Comparison of ENCODE assay signal across 1 cellular context in the genomic region with DNA sequence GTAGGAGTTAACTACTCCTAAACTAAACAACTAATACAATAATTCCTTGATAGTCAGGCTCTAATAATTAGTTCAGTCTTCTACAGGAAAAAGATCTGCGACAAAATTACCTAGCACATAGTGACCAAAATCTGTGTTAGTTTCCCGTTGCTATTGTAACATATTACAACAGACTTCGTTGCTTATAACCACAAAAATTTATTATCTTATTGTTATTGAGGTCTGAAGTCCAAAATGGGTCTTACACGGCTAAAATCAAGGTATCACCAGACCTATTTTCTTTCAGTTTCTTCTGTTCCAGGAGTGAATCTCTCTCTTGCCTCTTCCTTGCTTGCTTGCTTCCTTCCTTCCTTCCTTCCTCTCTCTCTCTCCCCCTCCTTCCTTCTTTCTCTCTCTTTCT.
TF ChIP-seq lines count a peak whose summit lies in the region.

No MANE protein-coding gene starts in this region.

TF ChIP-seq in GM23338, 12 proteins besides CTCF, POLR2A, EP300 and RAD21 (continued from another document):
- TF ChIP-seq, protein P1, sequence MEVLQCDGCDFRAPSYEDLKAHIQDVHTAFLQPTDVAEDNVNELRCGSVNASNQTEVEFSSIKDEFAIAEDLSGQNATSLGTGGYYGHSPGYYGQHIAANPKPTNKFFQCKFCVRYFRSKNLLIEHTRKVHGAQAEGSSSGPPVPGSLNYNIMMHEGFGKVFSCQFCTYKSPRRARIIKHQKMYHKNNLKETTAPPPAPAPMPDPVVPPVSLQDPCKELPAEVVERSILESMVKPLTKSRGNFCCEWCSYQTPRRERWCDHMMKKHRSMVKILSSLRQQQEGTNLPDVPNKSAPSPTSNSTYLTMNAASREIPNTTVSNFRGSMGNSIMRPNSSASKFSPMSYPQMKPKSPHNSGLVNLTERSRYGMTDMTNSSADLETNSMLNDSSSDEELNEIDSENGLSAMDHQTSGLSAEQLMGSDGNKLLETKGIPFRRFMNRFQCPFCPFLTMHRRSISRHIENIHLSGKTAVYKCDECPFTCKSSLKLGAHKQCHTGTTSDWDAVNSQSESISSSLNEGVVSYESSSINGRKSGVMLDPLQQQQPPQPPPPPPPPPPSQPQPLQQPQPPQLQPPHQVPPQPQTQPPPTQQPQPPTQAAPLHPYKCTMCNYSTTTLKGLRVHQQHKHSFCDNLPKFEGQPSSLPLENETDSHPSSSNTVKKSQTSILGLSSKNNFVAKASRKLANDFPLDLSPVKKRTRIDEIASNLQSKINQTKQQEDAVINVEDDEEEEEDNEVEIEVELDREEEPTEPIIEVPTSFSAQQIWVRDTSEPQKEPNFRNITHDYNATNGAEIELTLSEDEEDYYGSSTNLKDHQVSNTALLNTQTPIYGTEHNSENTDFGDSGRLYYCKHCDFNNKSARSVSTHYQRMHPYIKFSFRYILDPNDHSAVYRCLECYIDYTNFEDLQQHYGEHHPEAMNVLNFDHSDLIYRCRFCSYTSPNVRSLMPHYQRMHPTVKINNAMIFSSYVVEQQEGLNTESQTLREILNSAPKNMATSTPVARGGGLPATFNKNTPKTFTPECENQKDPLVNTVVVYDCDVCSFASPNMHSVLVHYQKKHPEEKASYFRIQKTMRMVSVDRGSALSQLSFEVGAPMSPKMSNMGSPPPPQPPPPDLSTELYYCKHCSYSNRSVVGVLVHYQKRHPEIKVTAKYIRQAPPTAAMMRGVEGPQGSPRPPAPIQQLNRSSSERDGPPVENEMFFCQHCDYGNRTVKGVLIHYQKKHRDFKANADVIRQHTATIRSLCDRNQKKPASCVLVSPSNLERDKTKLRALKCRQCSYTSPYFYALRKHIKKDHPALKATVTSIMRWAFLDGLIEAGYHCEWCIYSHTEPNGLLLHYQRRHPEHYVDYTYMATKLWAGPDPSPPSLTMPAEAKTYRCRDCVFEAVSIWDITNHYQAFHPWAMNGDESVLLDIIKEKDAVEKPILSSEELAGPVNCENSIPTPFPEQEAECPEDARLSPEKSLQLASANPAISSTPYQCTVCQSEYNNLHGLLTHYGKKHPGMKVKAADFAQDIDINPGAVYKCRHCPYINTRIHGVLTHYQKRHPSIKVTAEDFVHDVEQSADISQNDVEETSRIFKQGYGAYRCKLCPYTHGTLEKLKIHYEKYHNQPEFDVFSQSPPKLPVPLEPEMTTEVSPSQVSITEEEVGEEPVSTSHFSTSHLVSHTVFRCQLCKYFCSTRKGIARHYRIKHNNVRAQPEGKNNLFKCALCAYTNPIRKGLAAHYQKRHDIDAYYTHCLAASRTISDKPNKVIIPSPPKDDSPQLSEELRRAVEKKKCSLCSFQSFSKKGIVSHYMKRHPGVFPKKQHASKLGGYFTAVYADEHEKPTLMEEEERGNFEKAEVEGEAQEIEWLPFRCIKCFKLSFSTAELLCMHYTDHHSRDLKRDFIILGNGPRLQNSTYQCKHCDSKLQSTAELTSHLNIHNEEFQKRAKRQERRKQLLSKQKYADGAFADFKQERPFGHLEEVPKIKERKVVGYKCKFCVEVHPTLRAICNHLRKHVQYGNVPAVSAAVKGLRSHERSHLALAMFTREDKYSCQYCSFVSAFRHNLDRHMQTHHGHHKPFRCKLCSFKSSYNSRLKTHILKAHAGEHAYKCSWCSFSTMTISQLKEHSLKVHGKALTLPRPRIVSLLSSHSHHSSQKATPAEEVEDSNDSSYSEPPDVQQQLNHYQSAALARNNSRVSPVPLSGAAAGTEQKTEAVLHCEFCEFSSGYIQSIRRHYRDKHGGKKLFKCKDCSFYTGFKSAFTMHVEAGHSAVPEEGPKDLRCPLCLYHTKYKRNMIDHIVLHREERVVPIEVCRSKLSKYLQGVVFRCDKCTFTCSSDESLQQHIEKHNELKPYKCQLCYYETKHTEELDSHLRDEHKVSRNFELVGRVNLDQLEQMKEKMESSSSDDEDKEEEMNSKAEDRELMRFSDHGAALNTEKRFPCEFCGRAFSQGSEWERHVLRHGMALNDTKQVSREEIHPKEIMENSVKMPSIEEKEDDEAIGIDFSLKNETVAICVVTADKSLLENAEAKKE (CRISPR knock-in tag; IDR thresholded peaks at IDR 0.05): no peak
- TF ChIP-seq EZH2phosphoT487 (IDR thresholded peaks at IDR 0.05; ENCODE audit: unreplicated experiment): no peak
- no peak for TF ChIP-seq CREB1 (CRISPR knock-in tag; IDR thresholded peaks at IDR 0.05; ENCODE audit: low read depth)
- TF ChIP-seq NANOG (IDR thresholded peaks at IDR 0.05; ENCODE audit: borderline replicate concordance): no peak
- no peak for TF ChIP-seq ZNF331 (CRISPR knock-in tag; IDR thresholded peaks at IDR 0.05; ENCODE audit: low read depth)
- TF ChIP-seq ZNF114 (CRISPR knock-in tag; IDR thresholded peaks at IDR 0.05): no peak
- TF ChIP-seq STAT1 (IDR thresholded peaks at IDR 0.05; ENCODE audit: unreplicated experiment): no peak
- TF ChIP-seq JUNB (IDR thresholded peaks at IDR 0.05; ENCODE audit: unreplicated experiment): no peak
- TF ChIP-seq, protein P2, sequence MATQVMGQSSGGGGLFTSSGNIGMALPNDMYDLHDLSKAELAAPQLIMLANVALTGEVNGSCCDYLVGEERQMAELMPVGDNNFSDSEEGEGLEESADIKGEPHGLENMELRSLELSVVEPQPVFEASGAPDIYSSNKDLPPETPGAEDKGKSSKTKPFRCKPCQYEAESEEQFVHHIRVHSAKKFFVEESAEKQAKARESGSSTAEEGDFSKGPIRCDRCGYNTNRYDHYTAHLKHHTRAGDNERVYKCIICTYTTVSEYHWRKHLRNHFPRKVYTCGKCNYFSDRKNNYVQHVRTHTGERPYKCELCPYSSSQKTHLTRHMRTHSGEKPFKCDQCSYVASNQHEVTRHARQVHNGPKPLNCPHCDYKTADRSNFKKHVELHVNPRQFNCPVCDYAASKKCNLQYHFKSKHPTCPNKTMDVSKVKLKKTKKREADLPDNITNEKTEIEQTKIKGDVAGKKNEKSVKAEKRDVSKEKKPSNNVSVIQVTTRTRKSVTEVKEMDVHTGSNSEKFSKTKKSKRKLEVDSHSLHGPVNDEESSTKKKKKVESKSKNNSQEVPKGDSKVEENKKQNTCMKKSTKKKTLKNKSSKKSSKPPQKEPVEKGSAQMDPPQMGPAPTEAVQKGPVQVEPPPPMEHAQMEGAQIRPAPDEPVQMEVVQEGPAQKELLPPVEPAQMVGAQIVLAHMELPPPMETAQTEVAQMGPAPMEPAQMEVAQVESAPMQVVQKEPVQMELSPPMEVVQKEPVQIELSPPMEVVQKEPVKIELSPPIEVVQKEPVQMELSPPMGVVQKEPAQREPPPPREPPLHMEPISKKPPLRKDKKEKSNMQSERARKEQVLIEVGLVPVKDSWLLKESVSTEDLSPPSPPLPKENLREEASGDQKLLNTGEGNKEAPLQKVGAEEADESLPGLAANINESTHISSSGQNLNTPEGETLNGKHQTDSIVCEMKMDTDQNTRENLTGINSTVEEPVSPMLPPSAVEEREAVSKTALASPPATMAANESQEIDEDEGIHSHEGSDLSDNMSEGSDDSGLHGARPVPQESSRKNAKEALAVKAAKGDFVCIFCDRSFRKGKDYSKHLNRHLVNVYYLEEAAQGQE (IDR thresholded peaks at IDR 0.05; ENCODE audit: unreplicated experiment): no peak
- TF ChIP-seq EZH2 (IDR thresholded peaks at IDR 0.05; ENCODE audit: low read depth, unreplicated experiment): no peak
